In the genomic region with DNA sequence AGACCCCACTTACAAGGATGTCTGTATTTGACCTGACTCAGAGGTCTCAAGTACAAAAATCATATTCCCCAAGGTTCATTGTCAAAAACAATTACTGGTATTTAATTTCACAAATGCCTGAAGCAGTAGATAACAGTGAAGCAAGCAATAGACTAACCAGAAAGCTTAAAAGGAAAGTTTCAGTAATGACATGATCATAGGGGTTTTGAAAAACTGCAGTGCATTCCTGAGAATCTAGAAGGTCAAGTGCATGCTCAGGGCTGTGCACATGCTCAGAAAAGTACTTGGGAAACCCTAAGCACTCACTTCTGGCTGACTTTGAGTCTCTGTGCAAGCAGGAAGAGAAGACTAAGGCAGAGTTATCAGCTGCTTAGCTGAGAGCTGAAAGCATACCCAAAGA, we compare ENCODE assay signal across 9 cellular contexts. TPM values are rescaled to one million over a fixed set of nuclear protein-coding genes. Genes with fewer than 3 reads are reported as not detected.
"Had no signal": no experiment of that assay in that cellular context is flagged by ENCODE, and none has a peak within 500 bp of the region (broad histone marks: within the 10 kb centered on the region; RNA-seq: fewer than 3 reads in every experiment).

No MANE protein-coding gene starts in this region.

- H3K27ac Mint-ChIP-seq: HFFc6, IgD-negative memory B cell had no signal

- ATAC-seq: HCT116, HepG2 had no signal

- H3K4me1 Mint-ChIP-seq: IgD-negative memory B cell had no signal

- H3K4me3 Mint-ChIP-seq: HFFc6 had no signal

- DNase-seq: GM23248, GOT3, H7, HFFc6 had no signal

RNA-seq across cellular contexts. Expression of a gene that starts 27.1 kb away (rescaled TPM):
- total RNA-seq: H4, HFFc6, HT1080 had no signal
